In genomic region chr7:80134536-80135305, GRCh38 we compare ENCODE assay signal across 8 cellular contexts. TPM values are rescaled to one million over a fixed set of nuclear protein-coding genes. Genes with fewer than 3 reads are reported as not detected.
DNase-seq lines count a peak whose midpoint lies in the region; ATAC-seq, FAIRE-seq and TF ChIP-seq lines count a peak whose summit lies in the region.

Gene GNAI1 (plus strand): TSS chr7:80134831. CDS start chr7:80135161, 330 bp downstream.

- H3K4me3 ChIP-seq in Panc1 (ENCODE audit: low read depth in 2 of 2, low read length in 2 of 2) (peak within 1 kb of the TSS; percentile 65 to 94), astrocyte (ENCODE audit: insufficient read depth, low read depth, low read length) (peak within 1 kb of the TSS; percentile 97), right atrium auricular region (peak within 1 kb of the TSS; percentile 92 to 98), trophoblast cell (ENCODE audit: low read depth, low read length) (peak within 1 kb of the TSS; percentile 100)

- peak within 1 kb of the TSS; percentile 83 for H2AFZ ChIP-seq in astrocyte (ENCODE audit: low read depth, low read length)
- peak within 1 kb of the TSS; percentile 96 for H2AFZ ChIP-seq in trophoblast cell (ENCODE audit: insufficient read depth, low read length, poor library complexity)

- H3K79me2 ChIP-seq in astrocyte (ENCODE audit: insufficient read depth, low read length) (peaks cover 42% of the 10 kb centered on the region), trophoblast cell (ENCODE audit: control insufficient read depth, insufficient read depth, low read length, poor library complexity) (peaks cover 11% of the 10 kb centered on the region)

- FAIRE-seq in astrocyte (lab: Jason Lieb, UNC): no peak

- no peaks in the 10 kb centered on the region for H3K36me3 Mint-ChIP-seq in astrocyte (ENCODE audit: low read depth, unreplicated experiment)

- POLR2A ChIA-PET in Panc1 (lab: Charles Lee): interaction anchor here (0.7 kb wide), 1 partner anchor 35 kb away, joined by 8 read pairs; no protein-coding TSS in a partner anchor

- in situ Hi-C loops in Panc1 (cut with HindIII; ENCODE audit: low pct_unique_long_range_greater_than_20kb, low sequenced_read_pairs): no loop called here

- H3K9ac ChIP-seq in astrocyte (ENCODE audit: low read length) (peak within 1 kb of the TSS; percentile 98), trophoblast cell (ENCODE audit: low read length) (peak within 1 kb of the TSS; percentile 98)

- H2BK120ac ChIP-seq in trophoblast cell (ENCODE audit: insufficient read depth, low read length, poor library complexity): peak within 1 kb of the TSS; percentile 87

- H3K27ac ChIP-seq in Panc1 (ENCODE audit: low read length) (peak within 1 kb of the TSS; percentile 78), astrocyte (ENCODE audit: low read depth, low read length) (peak within 1 kb of the TSS; percentile 81), right atrium auricular region (peak within 1 kb of the TSS; percentile 82 to 92), trophoblast cell (ENCODE audit: low read depth, low read length) (peak within 1 kb of the TSS; percentile 79)

- H3K4me3 Mint-ChIP-seq in astrocyte (ENCODE audit: unreplicated experiment): peak within 1 kb of the TSS; percentile 91

- peaks cover 25% of the 10 kb centered on the region for H3K4me1 ChIP-seq in Panc1 (ENCODE audit: control insufficient read depth, insufficient read depth, low read length)
- H3K4me1 ChIP-seq in astrocyte (ENCODE audit: insufficient read depth, low read length): peaks cover 4% of the 10 kb centered on the region
- H3K4me1 ChIP-seq in right atrium auricular region: peaks cover 0 to 16% of the 10 kb centered on the region in 2 donors
- H3K4me1 ChIP-seq in trophoblast cell (ENCODE audit: control insufficient read depth in 1 of 2, insufficient read depth in 2 of 2, low read length in 2 of 2): peaks cover 0 to 5% of the 10 kb centered on the region in 2 experiments

- H3K27me3 Mint-ChIP-seq in astrocyte (ENCODE audit: low read depth, unreplicated experiment): no peaks in the 10 kb centered on the region

- H4K12ac ChIP-seq in trophoblast cell (ENCODE audit: low read depth, low read length): peak within 1 kb of the TSS; percentile 93

- peak; percentile 10 to 44 for ATAC-seq in activated CD4-positive, CD25-positive, alpha-beta regulatory T cell treated with anti-CD3 and anti-CD28 coated beads, Interleukin-2, amount 50 U/mL, for 24 hours
- ATAC-seq in HG03439 (IDR thresholded peaks at IDR 0.05; ENCODE audit: unreplicated experiment) (peak; percentile 50), Panc1 (peak; percentile 91)

- no peak within 1 kb of the TSS for H3K23ac ChIP-seq in trophoblast cell (ENCODE audit: low read length)

- peaks cover 19% of the 10 kb centered on the region for H3K4me1 Mint-ChIP-seq in astrocyte (ENCODE audit: low read depth, unreplicated experiment)

- peak within 1 kb of the TSS; percentile 93 for H2BK5ac ChIP-seq in trophoblast cell (ENCODE audit: low read depth, low read length, poor library complexity)

- no CpG with 5 or more reads among the region's 92 CpGs for WGBS in trophoblast cell (ENCODE audit: extremely low coverage, insufficient coverage, insufficient read length)

- H4K20me1 ChIP-seq in astrocyte (ENCODE audit: insufficient read depth, low read length): peaks cover 20% of the 10 kb centered on the region

- no peak for DNase-seq in activated CD4-positive, CD25-positive, alpha-beta regulatory T cell (lab: John Stamatoyannopoulos, UW)
- DNase-seq in Panc1 (ENCODE audit: low read depth, low spot score) (no peak), astrocyte (ENCODE audit: low read depth) (peak; percentile 43), right atrium auricular region (ENCODE audit: low spot score) (peak; percentile 64), trophoblast cell (peak; percentile 76 to 79), SIG-M5 (lab: John Stamatoyannopoulos, UW) (no peak)

- peak within 1 kb of the TSS; percentile 89 for H4K8ac ChIP-seq in trophoblast cell (ENCODE audit: low read depth, low read length)

- no TSS peak for BruUV-seq in Panc1 (replicated peaks; lab: Mats Ljungman, UMichigan)

- no peaks in the 10 kb centered on the region for H3K27me3 ChIP-seq in Panc1 (ENCODE audit: control insufficient read depth, insufficient read depth, low read length)
- no peaks in the 10 kb centered on the region for H3K27me3 ChIP-seq in astrocyte (ENCODE audit: insufficient read depth, low read length)
- no peaks in the 10 kb centered on the region for H3K27me3 ChIP-seq in right atrium auricular region
- H3K27me3 ChIP-seq in trophoblast cell (ENCODE audit: insufficient read depth, low read length): no peaks in the 10 kb centered on the region

- H3K9me3 ChIP-seq in Panc1 (ENCODE audit: control insufficient read depth, insufficient read depth, low read depth, low read length) (no peaks in the 10 kb centered on the region), astrocyte (ENCODE audit: insufficient read depth, low read depth, low read length) (no peaks in the 10 kb centered on the region), right atrium auricular region (no peaks in the 10 kb centered on the region), trophoblast cell (ENCODE audit: insufficient read depth, low read depth, low read length) (no peaks in the 10 kb centered on the region)

- peak within 1 kb of the TSS; percentile 69 for H2BK12ac ChIP-seq in trophoblast cell (ENCODE audit: low read length)

- intact Hi-C loops in Panc1 (cut with micrococcal nuclease; ENCODE audit: unreplicated experiment): no loop called here

- H4K91ac ChIP-seq in trophoblast cell (ENCODE audit: low read depth, low read length): peak within 1 kb of the TSS; percentile 94

- peak within 1 kb of the TSS; percentile 98 for H3K18ac ChIP-seq in trophoblast cell (ENCODE audit: low read length)

- CTCF ChIA-PET in Panc1 (lab: Charles Lee): interaction anchor here (0.6 to 1.1 kb wide), 7 partner anchors 11 to 1335 kb away, joined by 3 to 9 read pairs (median 4); no protein-coding TSS in a partner anchor

- H3K4ac ChIP-seq in trophoblast cell (ENCODE audit: low read depth, low read length): peak within 1 kb of the TSS; percentile 94

- H3K36me3 ChIP-seq in Panc1 (ENCODE audit: control insufficient read depth, insufficient read depth, low read length) (peaks cover 2% of the 10 kb centered on the region; the same call in 1 of the 2 replicates), astrocyte (ENCODE audit: insufficient read depth, low read length) (no peaks in the 10 kb centered on the region), right atrium auricular region (no peaks in the 10 kb centered on the region), trophoblast cell (ENCODE audit: control insufficient read depth in 1 of 2, insufficient read depth in 2 of 2, low read length in 2 of 2) (no peaks in the 10 kb centered on the region)

- peak within 1 kb of the TSS; percentile 72 for H3K27ac Mint-ChIP-seq in astrocyte (ENCODE audit: unreplicated experiment)

- H3K79me1 ChIP-seq in trophoblast cell (ENCODE audit: low read length): peaks cover 10% of the 10 kb centered on the region

- peak within 1 kb of the TSS; percentile 97 for H3K14ac ChIP-seq in trophoblast cell (ENCODE audit: low read length)

- H3K9me3 Mint-ChIP-seq in astrocyte (ENCODE audit: unreplicated experiment): no peaks in the 10 kb centered on the region

- TF ChIP-seq CTCF in Panc1 (IDR thresholded peaks at IDR 0.05) (peak; percentile 78), astrocyte (IDR thresholded peaks at IDR 0.05; ENCODE audit: insufficient read depth, low read depth, low read length) (peak; percentile 7), right atrium auricular region (IDR thresholded peaks at IDR 0.05) (peak; percentile 26 to 60)

- peak within 1 kb of the TSS; percentile 49 for H2AK5ac ChIP-seq in trophoblast cell (ENCODE audit: low read length)

- H3K4me2 ChIP-seq in astrocyte (ENCODE audit: low read length) (peak within 1 kb of the TSS; percentile 97), trophoblast cell (ENCODE audit: low read length) (peak within 1 kb of the TSS; percentile 77)

RNA-seq across cellular contexts. Expression of gene GNAI1, which starts in this region (rescaled TPM):
- total RNA-seq in Panc1 (2021; ENCODE audit: unreplicated experiment): 19.2 TPM
- polyA plus RNA-seq in Panc1 (2012; ENCODE audit: insufficient read length): 19.6 TPM
- total RNA-seq in astrocyte: 32.9 and 35.5 TPM in 2 replicates
- 10 to 100 TPM in 1 of 2 donors, 1 to 10 TPM in 1; 9.2 to 11.5 TPM for total RNA-seq in right atrium auricular region
- 22.6 and 23.7 TPM in 2 replicates for polyA plus RNA-seq in trophoblast cell (2013)

Comparison
In these comparisons a context has a peak if more than half of its experiments do, and no peak if none do; other contexts are left out.
1. ATAC-seq: peak in every context shown above with its lines; median percentile 91 in Panc1; 50 in HG03439; 27 in activated CD4-positive, CD25-positive, alpha-beta regulatory T cell treated with anti-CD3 and anti-CD28 coated beads, Interleukin-2, amount 50 U/mL, for 24 hours.
2. DNase-seq: peak in astrocyte (single experiment), right atrium auricular region (single experiment) and trophoblast cell (2 of 2); none in activated CD4-positive, CD25-positive, alpha-beta regulatory T cell (0 of 4), Panc1 (single experiment) and SIG-M5 (single experiment).
3. CTCF ChIP-seq: peak in every context shown above with its lines; median percentile 78 in Panc1; 43 in right atrium auricular region; 7 in astrocyte.
4. Peak in every context shown above with its lines, with median percentiles within 50 percentile points of each other: H3K27ac ChIP-seq and H3K4me3 ChIP-seq.